8 cellular contexts compared by ENCODE assay signal in the genomic region with DNA sequence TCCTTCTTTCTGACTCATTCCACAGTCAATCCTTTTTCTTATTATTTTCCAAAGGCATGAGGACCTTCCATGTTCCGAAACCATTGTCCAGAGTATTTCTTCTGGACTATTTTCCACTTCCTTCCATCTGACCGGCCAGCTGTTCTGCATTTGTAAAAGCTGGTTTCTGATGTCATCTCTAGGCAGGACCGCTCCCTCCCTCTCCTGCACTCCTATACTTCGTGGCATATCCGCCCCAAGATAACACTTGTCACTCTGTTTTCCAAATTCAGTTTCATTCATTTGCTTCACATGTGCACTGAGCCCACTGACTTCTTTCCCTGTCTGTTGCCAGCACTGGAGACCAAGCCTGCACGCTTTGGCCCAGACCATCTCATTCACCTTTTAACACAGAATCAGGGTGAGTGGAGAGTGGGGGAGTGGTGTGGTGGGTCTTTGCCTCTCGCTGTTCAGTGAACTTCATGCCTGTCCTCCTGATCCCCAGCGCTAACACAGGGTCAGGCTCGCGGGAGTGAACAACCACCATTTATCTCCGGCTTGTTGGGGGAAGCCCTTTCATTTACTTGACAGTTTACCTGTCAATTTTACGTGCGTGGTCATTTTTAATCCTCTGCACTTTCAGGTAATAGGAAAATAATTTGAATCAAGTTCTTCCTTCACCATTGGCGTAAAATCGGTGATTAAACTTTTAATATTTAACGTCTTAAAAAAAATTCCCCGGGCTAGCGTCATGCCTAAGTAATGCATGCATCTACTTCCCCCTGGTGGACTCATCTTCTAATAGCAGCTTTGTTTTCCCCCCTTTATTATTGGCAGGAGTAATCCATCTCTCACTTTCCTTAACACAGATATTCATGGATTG. TPM values are rescaled to one million over a fixed set of nuclear protein-coding genes. Genes with fewer than 3 reads are reported as not detected.
DNase-seq lines count a peak whose midpoint lies in the region; ATAC-seq and TF ChIP-seq lines count a peak whose summit lies in the region.

No MANE protein-coding gene starts in this region.

- no CpG with 5 or more reads among the region's 18 CpGs for WGBS in iPS DF 6.9 (ENCODE audit: insufficient coverage, insufficient read length)

- intact Hi-C loops in gastrocnemius medialis (cut with DNase I; ENCODE audit: low total_unique reads), result loop anchor here (1.0 to 5.0 kb wide), 3 partner anchors 61 to 148 kb away; no protein-coding TSS in a partner anchor

- H3K36me3 ChIP-seq in HAP-1 (replicated peaks) (no peaks in the 10 kb centered on the region), iPS DF 6.9 (ENCODE audit: control insufficient read depth, insufficient read depth, low read length) (no peaks in the 10 kb centered on the region), gastrocnemius medialis (no peaks in the 10 kb centered on the region)

- DNase-seq in D341Med (ENCODE audit: low spot score) (peak; percentile 72), HAP-1 (ENCODE audit: low spot score in 2 of 2) (peak; percentile 62 to 77), NCI-H460 (ENCODE audit: extremely low read depth, low read depth) (peak; percentile 63), astrocyte of the spinal cord (ENCODE audit: low read depth, low spot score) (peak; percentile 72), iPS DF 6.9 (ENCODE audit: low read depth, low spot score) (peak; percentile 29), gastrocnemius medialis (no peak), mesenteric fat pad (ENCODE audit: low spot score) (no peak)

- in situ Hi-C loops in HAP-1 (cut with MboI; ENCODE audit: low sequenced_read_pairs), result loop anchor here (25.0 kb wide), 4 partner anchors 196 to 1171 kb away; a partner anchor contains a TSS
- in situ Hi-C loops in astrocyte of the spinal cord (cut with HindIII; ENCODE audit: low sequenced_read_pairs), result no loop called here
- in situ Hi-C loops in gastrocnemius medialis (cut with MboI; ENCODE audit: low sequenced_read_pairs in 4 of 4), result loop anchor here (5.0 to 25.0 kb wide), 5 partner anchors 98 to 1196 kb away; a partner anchor contains a TSS

- ATAC-seq in gastrocnemius medialis (peak; percentile 65 to 73), HG02763 (IDR thresholded peaks at IDR 0.05; ENCODE audit: unreplicated experiment) (no peak)

- H3K9me3 ChIP-seq in HAP-1 (no peaks in the 10 kb centered on the region), iPS DF 6.9 (ENCODE audit: control insufficient read depth, insufficient read depth, low read length) (no peaks in the 10 kb centered on the region), gastrocnemius medialis (no peaks in the 10 kb centered on the region)

- TF ChIP-seq CTCF in astrocyte of the spinal cord (IDR thresholded peaks at IDR 0.05; ENCODE audit: low read depth, low read length) (peak; percentile 72), gastrocnemius medialis (IDR thresholded peaks at IDR 0.05 in 4 of 5, conservative IDR thresholded peaks at IDR 0.05 in 1 of 5) (peak; percentile 63 to 77 (median 73))

- H3K4me3 ChIP-seq in HAP-1 (peak overlapping the region; percentile 4), astrocyte of the spinal cord (ENCODE audit: low read depth, low read length) (peak overlapping the region; percentile 30), iPS DF 6.9 (ENCODE audit: low read length) (no peak overlapping the region), gastrocnemius medialis (peak overlapping the region; percentile 19 to 47 (median 30))

- H3K27ac ChIP-seq in iPS DF 6.9 (ENCODE audit: low read length), result no peak overlapping the region
- no peak overlapping the region for H3K27ac ChIP-seq in gastrocnemius medialis

- H3K27me3 ChIP-seq in HAP-1 (ENCODE audit: low read depth) (no peaks in the 10 kb centered on the region), iPS DF 6.9 (ENCODE audit: control insufficient read depth, insufficient read depth, low read length) (no peaks in the 10 kb centered on the region; the same call in 1 of the 2 replicates), gastrocnemius medialis (no peaks in the 10 kb centered on the region)

- H3K4me1 ChIP-seq in HAP-1 (peaks cover 8% of the 10 kb centered on the region), iPS DF 6.9 (ENCODE audit: control insufficient read depth, insufficient read depth, low read length) (0 out of 2 replicates have a peak, but pooled peaks cover 1% of the 10 kb centered on the region), gastrocnemius medialis (peaks cover 6 to 8% of the 10 kb centered on the region in 2 donors)

- no peak for TF ChIP-seq POLR2A in gastrocnemius medialis (IDR thresholded peaks at IDR 0.05)

RNA-seq across cellular contexts. Expression of a gene that starts 52.5 kb away (rescaled TPM):
- total RNA-seq in NCI-H460 (2014; rRNA removed; shearing (Covaris generic)), result 60.3 and 61.8 TPM in 2 replicates
- polyA plus RNA-seq in NCI-H460 (2014; cell fraction: nucleus; rRNA removed), result 50.3 and 57.2 TPM in 2 replicates
- 10 to 100 TPM in 3 of 4 donors, 1 to 10 TPM in 1; 4.3 to 73.0 (median 17.3) TPM for total RNA-seq in gastrocnemius medialis
- total RNA-seq in mesenteric fat pad, result 8.9 TPM

Comparison
In these comparisons a context has a peak if more than half of its experiments do, and no peak if none do; other contexts are left out.
1. DNase-seq: peak in D341Med (single experiment), HAP-1 (2 of 2), NCI-H460 (single experiment), astrocyte of the spinal cord (single experiment) and iPS DF 6.9 (single experiment); none in gastrocnemius medialis (0 of 2) and mesenteric fat pad (single experiment).